ENCODE assay signal across 1 cellular context in genomic region chr19:10193666-10194499, GRCh38.
TF ChIP-seq lines count a peak whose summit lies in the region.

No MANE protein-coding gene starts in this region.

TF ChIP-seq in SK-N-SH, 30 proteins besides CTCF, POLR2A, EP300 and RAD21 (continued from another document):
- no peak for TF ChIP-seq ZBTB33 (IDR thresholded peaks at IDR 0.05; ENCODE audit: borderline replicate concordance, low read depth)
- no peak for TF ChIP-seq RCOR1 (IDR thresholded peaks at IDR 0.05; ENCODE audit: low read length)
- TF ChIP-seq REST (IDR thresholded peaks at IDR 0.05; ENCODE audit: low read depth, low read length) = peak; percentile 31; the same call in 1 of the 2 replicates
- TF ChIP-seq NFIC (IDR thresholded peaks at IDR 0.05; ENCODE audit: borderline replicate concordance) = no peak
- TF ChIP-seq RFX5 (IDR thresholded peaks at IDR 0.05; ENCODE audit: low read length) = no peak
- TF ChIP-seq POLR2AphosphoS5 (IDR thresholded peaks at IDR 0.05; ENCODE audit: low read depth, low read length) = no peak
